22 cellular contexts compared by ENCODE assay signal in genomic region chr16:1818873-1819525, GRCh38. TPM values are rescaled to one million over a fixed set of nuclear protein-coding genes. Genes with fewer than 3 reads are reported as not detected.
"Had no signal": no experiment of that assay in that cellular context is flagged by ENCODE, and none has a peak within 500 bp of the region (broad histone marks: within the 10 kb centered on the region; RNA-seq: fewer than 3 reads in every experiment).

No MANE protein-coding gene starts in this region.

- H3K4me1 ChIP-seq: colonic mucosa, foreskin keratinocyte, parathyroid adenoma had no signal

- H3K9ac ChIP-seq: parathyroid adenoma had no signal

- H3K27ac Mint-ChIP-seq: natural killer cell treated with Interleukin-12 subunit alpha and Interleukin-12 subunit beta and Interleukin-15 and Interleukin-18, amount 100 ng/mL, for 72 hours; stimulated activated naive CD8-positive, alpha-beta T cell treated with anti-CD3 and anti-CD28 coated beads, Interleukin-15, Interleukin-2, amounts not matched to agents 100 ng/mL and 50 ng/mL, for 24 hours had no signal

- H3K9me3 ChIP-seq: colonic mucosa, left ventricle myocardium inferior, sigmoid colon, testis, tibial nerve had no signal

- H3K27me3 ChIP-seq: colonic mucosa, foreskin keratinocyte, hepatocyte, sigmoid colon, testis, tibial nerve had no signal

- H3K4me3 ChIP-seq: colonic mucosa, hepatocyte, left ventricle myocardium inferior, lung, sigmoid colon, skin epidermis, testis, tibial nerve had no signal

- ATAC-seq: foreskin keratinocyte; natural killer cell treated with Interleukin-12 subunit alpha and Interleukin-12 subunit beta and Interleukin-15 and Interleukin-18, amount 100 ng/mL, for 72 hours had no signal

- H3K4me3 Mint-ChIP-seq: natural killer cell treated with Interleukin-12 subunit alpha and Interleukin-12 subunit beta and Interleukin-15 and Interleukin-18, amount 100 ng/mL, for 72 hours; stimulated activated naive CD8-positive, alpha-beta T cell treated with anti-CD3 and anti-CD28 coated beads, Interleukin-15, Interleukin-2, amounts not matched to agents 100 ng/mL and 50 ng/mL, for 24 hours had no signal

- H3K27me3 Mint-ChIP-seq: natural killer cell treated with Interleukin-12 subunit alpha and Interleukin-12 subunit beta and Interleukin-15 and Interleukin-18, amount 100 ng/mL, for 72 hours; stimulated activated naive CD8-positive, alpha-beta T cell treated with anti-CD3 and anti-CD28 coated beads, Interleukin-15, Interleukin-2, amounts not matched to agents 100 ng/mL and 50 ng/mL, for 24 hours had no signal

- H3K36me3 Mint-ChIP-seq: natural killer cell treated with Interleukin-12 subunit alpha and Interleukin-12 subunit beta and Interleukin-15 and Interleukin-18, amount 100 ng/mL, for 72 hours had no signal

- H3K9me3 Mint-ChIP-seq: natural killer cell treated with Interleukin-12 subunit alpha and Interleukin-12 subunit beta and Interleukin-15 and Interleukin-18, amount 100 ng/mL, for 72 hours; stimulated activated naive CD8-positive, alpha-beta T cell treated with anti-CD3 and anti-CD28 coated beads, Interleukin-15, Interleukin-2, amounts not matched to agents 100 ng/mL and 50 ng/mL, for 24 hours had no signal

- DNase-seq: cerebellar nuclear complex; colonic mucosa; dermis blood vessel endothelial cell; erythroblast; foreskin keratinocyte; left cardiac atrium; left ventricle myocardium inferior; mesenchymal stem cell; midbrain; sigmoid colon; stimulated activated CD4-positive, alpha-beta T cell treated with anti-CD3 and anti-CD28 coated beads, Interleukin-12 subunit alpha, Interleukin-12 subunit beta, amount 100 ng/mL, for 4 hours; stimulated activated CD4-positive, alpha-beta T cell treated with anti-CD3 and anti-CD28 coated beads, Interleukin-2, amount 100 ng/mL, for 48 hours; testis had no signal

- H3K27ac ChIP-seq: colonic mucosa, foreskin keratinocyte, hepatocyte, left ventricle myocardium inferior, parathyroid adenoma, sigmoid colon, skin epidermis, testis, tibial nerve had no signal

- H2AFZ ChIP-seq: hepatocyte, parathyroid adenoma had no signal

- H3K4me2 ChIP-seq: hepatocyte had no signal

RNA-seq across cellular contexts. Expression of gene IGFALS, which starts 25.5 kb away (rescaled TPM):
- total RNA-seq: dermis blood vessel endothelial cell, endothelial cell of umbilical vein, foreskin keratinocyte, left cardiac atrium, left ventricle myocardium inferior, pulmonary artery endothelial cell had no signal
